Comparison of ENCODE assay signal across 1 cellular context in genomic region chr5:112707187-112708179, GRCh38.
TF ChIP-seq lines count a peak whose summit lies in the region.

No MANE protein-coding gene starts in this region.

TF ChIP-seq in K562, 482 proteins besides CTCF, POLR2A, EP300 and RAD21 (continued from another document and continues in another):
- TF ChIP-seq KDM2B (CRISPR knock-in tag; IDR thresholded peaks at IDR 0.05), result no peak
- TF ChIP-seq HOXB6 (CRISPR knock-in tag; IDR thresholded peaks at IDR 0.05; ENCODE audit: borderline replicate concordance), result no peak
- TF ChIP-seq ZNF764 (CRISPR knock-in tag; IDR thresholded peaks at IDR 0.05; ENCODE audit: low read depth), result peak; percentile 78
- TF ChIP-seq SAP30 (IDR thresholded peaks at IDR 0.05; ENCODE audit: borderline replicate concordance, insufficient read depth, low read depth, low read length, poor library complexity, severe bottlenecking), result peak; percentile 83
- no peak; the same call in 1 of the 2 replicates for TF ChIP-seq HSF4 (CRISPR knock-in tag; IDR thresholded peaks at IDR 0.05; ENCODE audit: borderline replicate concordance)
- TF ChIP-seq MAZ (CRISPR knock-in tag; conservative IDR thresholded peaks at IDR 0.05 in 1 of 2, IDR thresholded peaks at IDR 0.05 in 1 of 2), result peak; percentile 71 to 86; a peak in 3 of 4 replicates
- no peak for TF ChIP-seq TCF15 (CRISPR knock-in tag; IDR thresholded peaks at IDR 0.05)
- no peak for TF ChIP-seq ZNF146 (CRISPR knock-in tag; IDR thresholded peaks at IDR 0.05; ENCODE audit: unreplicated experiment)
- TF ChIP-seq C11orf30 (IDR thresholded peaks at IDR 0.05; ENCODE audit: low read depth), result no peak
- no peak; the same call in 1 of the 2 replicates for TF ChIP-seq ESRRA (IDR thresholded peaks at IDR 0.05; ENCODE audit: borderline replicate concordance, low read depth)
- peak; percentile 64 for TF ChIP-seq ZFP36 (IDR thresholded peaks at IDR 0.05; ENCODE audit: low read depth, low read length, partially characterized antibody)
- no peak for TF ChIP-seq ZNF197 (CRISPR knock-in tag; IDR thresholded peaks at IDR 0.05; ENCODE audit: low read depth)
- TF ChIP-seq MCM2 (IDR thresholded peaks at IDR 0.05; ENCODE audit: low read depth), result no peak
- TF ChIP-seq SREBF1 (IDR thresholded peaks at IDR 0.05; ENCODE audit: borderline replicate concordance, low read depth, low read length), result no peak
- no peak for TF ChIP-seq TGIF2 (CRISPR knock-in tag; IDR thresholded peaks at IDR 0.05)
- no peak for TF ChIP-seq SFPQ (IDR thresholded peaks at IDR 0.05; ENCODE audit: low read depth, low read length)
- 0 out of 2 replicates have a peak, but pooled peaks have one; percentile 62 for TF ChIP-seq ZNF76 (CRISPR knock-in tag; IDR thresholded peaks at IDR 0.05; ENCODE audit: borderline replicate concordance)
- no peak for TF ChIP-seq ZNF175 (CRISPR knock-in tag; IDR thresholded peaks at IDR 0.05; ENCODE audit: low read depth)
- no peak for TF ChIP-seq ZNF668 (CRISPR knock-in tag; IDR thresholded peaks at IDR 0.05)
- TF ChIP-seq POLR2H (tag; IDR thresholded peaks at IDR 0.05; ENCODE audit: low read depth), result peak; percentile 34
- TF ChIP-seq PCBP2 (IDR thresholded peaks at IDR 0.05; ENCODE audit: low read depth, low read length, poor library complexity, severe bottlenecking), result no peak
- TF ChIP-seq, protein P1, sequence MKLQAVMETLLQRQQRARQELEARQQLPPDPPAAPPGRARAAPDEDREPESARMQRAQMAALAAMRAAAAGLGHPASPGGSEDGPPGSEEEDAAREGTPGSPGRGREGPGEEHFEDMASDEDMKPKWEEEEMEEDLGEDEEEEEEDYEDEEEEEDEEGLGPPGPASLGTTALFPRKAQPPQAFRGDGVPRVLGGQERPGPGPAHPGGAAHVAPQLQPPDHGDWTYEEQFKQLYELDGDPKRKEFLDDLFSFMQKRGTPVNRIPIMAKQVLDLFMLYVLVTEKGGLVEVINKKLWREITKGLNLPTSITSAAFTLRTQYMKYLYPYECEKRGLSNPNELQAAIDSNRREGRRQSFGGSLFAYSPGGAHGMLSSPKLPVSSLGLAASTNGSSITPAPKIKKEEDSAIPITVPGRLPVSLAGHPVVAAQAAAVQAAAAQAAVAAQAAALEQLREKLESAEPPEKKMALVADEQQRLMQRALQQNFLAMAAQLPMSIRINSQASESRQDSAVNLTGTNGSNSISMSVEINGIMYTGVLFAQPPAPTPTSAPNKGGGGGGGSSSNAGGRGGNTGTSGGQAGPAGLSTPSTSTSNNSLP (IDR thresholded peaks at IDR 0.05; ENCODE audit: borderline replicate concordance, low read depth, low read length), result no peak
- peak; percentile 47; the same call in 1 of the 2 replicates for TF ChIP-seq ZNF584 (CRISPR knock-in tag; IDR thresholded peaks at IDR 0.05; ENCODE audit: low read depth)
- no peak for TF ChIP-seq ZNF174 (CRISPR knock-in tag; IDR thresholded peaks at IDR 0.05)
- TF ChIP-seq SIRT6 (IDR thresholded peaks at IDR 0.05; ENCODE audit: low read depth, low read length), result no peak
- peak; percentile 38; the same call in 1 of the 2 replicates for TF ChIP-seq MYNN (IDR thresholded peaks at IDR 0.05)
- TF ChIP-seq MYNN (CRISPR knock-in tag; IDR thresholded peaks at IDR 0.05), result no peak
- TF ChIP-seq ETV5 (CRISPR knock-in tag; IDR thresholded peaks at IDR 0.05; ENCODE audit: low read depth), result peak; percentile 46; the same call in 1 of the 2 replicates
- TF ChIP-seq EGR1 (conservative IDR thresholded peaks at IDR 0.05), result peak; percentile 4; the same call in 1 of the 2 replicates
- no peak for TF ChIP-seq BMI1 (IDR thresholded peaks at IDR 0.05; ENCODE audit: low read length)
- no peak for TF ChIP-seq ZBTB34 (CRISPR knock-in tag; IDR thresholded peaks at IDR 0.05)
- no peak for TF ChIP-seq MEF2A (IDR thresholded peaks at IDR 0.05; ENCODE audit: control insufficient read depth, low read depth, low read length)
- no peak for TF ChIP-seq DIDO1 (tag; IDR thresholded peaks at IDR 0.05; ENCODE audit: low read depth)
- TF ChIP-seq ZHX1 (conservative IDR thresholded peaks at IDR 0.05; ENCODE audit: low read length), result no peak
- TF ChIP-seq JUND (IDR thresholded peaks at IDR 0.05; ENCODE audit: borderline replicate concordance, low read depth, low read length), result peak; percentile 8; the same call in 1 of the 2 replicates
- TF ChIP-seq JUND (tag; IDR thresholded peaks at IDR 0.05; ENCODE audit: borderline replicate concordance, low read depth, low read length), result peak; percentile 52; the same call in 1 of the 3 replicates
- TF ChIP-seq TOE1 (IDR thresholded peaks at IDR 0.05; ENCODE audit: borderline replicate concordance), result peak; percentile 53; the same call in 1 of the 2 replicates
- TF ChIP-seq TOE1 (CRISPR knock-in tag; IDR thresholded peaks at IDR 0.05; ENCODE audit: borderline replicate concordance, low read depth), result no peak
- no peak for TF ChIP-seq BACH1 (tag; IDR thresholded peaks at IDR 0.05)
- TF ChIP-seq ZNF57 (CRISPR knock-in tag; IDR thresholded peaks at IDR 0.05), result no peak
- TF ChIP-seq, protein P2, sequence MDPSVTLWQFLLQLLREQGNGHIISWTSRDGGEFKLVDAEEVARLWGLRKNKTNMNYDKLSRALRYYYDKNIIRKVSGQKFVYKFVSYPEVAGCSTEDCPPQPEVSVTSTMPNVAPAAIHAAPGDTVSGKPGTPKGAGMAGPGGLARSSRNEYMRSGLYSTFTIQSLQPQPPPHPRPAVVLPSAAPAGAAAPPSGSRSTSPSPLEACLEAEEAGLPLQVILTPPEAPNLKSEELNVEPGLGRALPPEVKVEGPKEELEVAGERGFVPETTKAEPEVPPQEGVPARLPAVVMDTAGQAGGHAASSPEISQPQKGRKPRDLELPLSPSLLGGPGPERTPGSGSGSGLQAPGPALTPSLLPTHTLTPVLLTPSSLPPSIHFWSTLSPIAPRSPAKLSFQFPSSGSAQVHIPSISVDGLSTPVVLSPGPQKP (CRISPR knock-in tag; IDR thresholded peaks at IDR 0.05), result no peak
- peak; percentile 87 for TF ChIP-seq RBBP5 (IDR thresholded peaks at IDR 0.05; ENCODE audit: borderline replicate concordance, insufficient read depth, low read length, poor library complexity, severe bottlenecking)
- no peak for TF ChIP-seq ZNF561 (CRISPR knock-in tag; conservative IDR thresholded peaks at IDR 0.05)
- TF ChIP-seq POLR3G (IDR thresholded peaks at IDR 0.05; ENCODE audit: extremely low read depth, insufficient read length, insufficient replicate concordance), result no peak
- TF ChIP-seq, protein P3, sequence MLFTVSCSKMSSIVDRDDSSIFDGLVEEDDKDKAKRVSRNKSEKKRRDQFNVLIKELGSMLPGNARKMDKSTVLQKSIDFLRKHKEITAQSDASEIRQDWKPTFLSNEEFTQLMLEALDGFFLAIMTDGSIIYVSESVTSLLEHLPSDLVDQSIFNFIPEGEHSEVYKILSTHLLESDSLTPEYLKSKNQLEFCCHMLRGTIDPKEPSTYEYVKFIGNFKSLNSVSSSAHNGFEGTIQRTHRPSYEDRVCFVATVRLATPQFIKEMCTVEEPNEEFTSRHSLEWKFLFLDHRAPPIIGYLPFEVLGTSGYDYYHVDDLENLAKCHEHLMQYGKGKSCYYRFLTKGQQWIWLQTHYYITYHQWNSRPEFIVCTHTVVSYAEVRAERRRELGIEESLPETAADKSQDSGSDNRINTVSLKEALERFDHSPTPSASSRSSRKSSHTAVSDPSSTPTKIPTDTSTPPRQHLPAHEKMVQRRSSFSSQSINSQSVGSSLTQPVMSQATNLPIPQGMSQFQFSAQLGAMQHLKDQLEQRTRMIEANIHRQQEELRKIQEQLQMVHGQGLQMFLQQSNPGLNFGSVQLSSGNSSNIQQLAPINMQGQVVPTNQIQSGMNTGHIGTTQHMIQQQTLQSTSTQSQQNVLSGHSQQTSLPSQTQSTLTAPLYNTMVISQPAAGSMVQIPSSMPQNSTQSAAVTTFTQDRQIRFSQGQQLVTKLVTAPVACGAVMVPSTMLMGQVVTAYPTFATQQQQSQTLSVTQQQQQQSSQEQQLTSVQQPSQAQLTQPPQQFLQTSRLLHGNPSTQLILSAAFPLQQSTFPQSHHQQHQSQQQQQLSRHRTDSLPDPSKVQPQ (CRISPR knock-in tag; IDR thresholded peaks at IDR 0.05; ENCODE audit: borderline replicate concordance), result no peak
- no peak for TF ChIP-seq TRIM28 (IDR thresholded peaks at IDR 0.05)
- TF ChIP-seq GMEB1 (CRISPR knock-in tag; IDR thresholded peaks at IDR 0.05), result no peak
- TF ChIP-seq, protein P4, sequence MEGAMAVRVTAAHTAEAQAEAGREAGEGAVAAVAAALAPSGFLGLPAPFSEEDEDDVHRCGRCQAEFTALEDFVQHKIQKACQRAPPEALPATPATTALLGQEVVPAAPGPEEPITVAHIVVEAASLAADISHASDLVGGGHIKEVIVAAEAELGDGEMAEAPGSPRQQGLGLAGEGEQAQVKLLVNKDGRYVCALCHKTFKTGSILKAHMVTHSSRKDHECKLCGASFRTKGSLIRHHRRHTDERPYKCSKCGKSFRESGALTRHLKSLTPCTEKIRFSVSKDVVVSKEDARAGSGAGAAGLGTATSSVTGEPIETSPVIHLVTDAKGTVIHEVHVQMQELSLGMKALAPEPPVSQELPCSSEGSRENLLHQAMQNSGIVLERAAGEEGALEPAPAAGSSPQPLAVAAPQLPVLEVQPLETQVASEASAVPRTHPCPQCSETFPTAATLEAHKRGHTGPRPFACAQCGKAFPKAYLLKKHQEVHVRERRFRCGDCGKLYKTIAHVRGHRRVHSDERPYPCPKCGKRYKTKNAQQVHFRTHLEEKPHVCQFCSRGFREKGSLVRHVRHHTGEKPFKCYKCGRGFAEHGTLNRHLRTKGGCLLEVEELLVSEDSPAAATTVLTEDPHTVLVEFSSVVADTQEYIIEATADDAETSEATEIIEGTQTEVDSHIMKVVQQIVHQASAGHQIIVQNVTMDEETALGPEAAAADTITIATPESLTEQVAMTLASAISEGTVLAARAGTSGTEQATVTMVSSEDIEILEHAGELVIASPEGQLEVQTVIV (CRISPR knock-in tag; IDR thresholded peaks at IDR 0.05; ENCODE audit: borderline replicate concordance), result no peak
- no peak for TF ChIP-seq ZNF780A (CRISPR knock-in tag; IDR thresholded peaks at IDR 0.05)
- TF ChIP-seq NFRKB (IDR thresholded peaks at IDR 0.05; ENCODE audit: low read depth), result 0 out of 2 replicates have a peak, but pooled peaks have one; percentile 54
- no peak for TF ChIP-seq TARDBP (IDR thresholded peaks at IDR 0.05)
